ENCODE assay signal across 13 cellular contexts in the genomic region with DNA sequence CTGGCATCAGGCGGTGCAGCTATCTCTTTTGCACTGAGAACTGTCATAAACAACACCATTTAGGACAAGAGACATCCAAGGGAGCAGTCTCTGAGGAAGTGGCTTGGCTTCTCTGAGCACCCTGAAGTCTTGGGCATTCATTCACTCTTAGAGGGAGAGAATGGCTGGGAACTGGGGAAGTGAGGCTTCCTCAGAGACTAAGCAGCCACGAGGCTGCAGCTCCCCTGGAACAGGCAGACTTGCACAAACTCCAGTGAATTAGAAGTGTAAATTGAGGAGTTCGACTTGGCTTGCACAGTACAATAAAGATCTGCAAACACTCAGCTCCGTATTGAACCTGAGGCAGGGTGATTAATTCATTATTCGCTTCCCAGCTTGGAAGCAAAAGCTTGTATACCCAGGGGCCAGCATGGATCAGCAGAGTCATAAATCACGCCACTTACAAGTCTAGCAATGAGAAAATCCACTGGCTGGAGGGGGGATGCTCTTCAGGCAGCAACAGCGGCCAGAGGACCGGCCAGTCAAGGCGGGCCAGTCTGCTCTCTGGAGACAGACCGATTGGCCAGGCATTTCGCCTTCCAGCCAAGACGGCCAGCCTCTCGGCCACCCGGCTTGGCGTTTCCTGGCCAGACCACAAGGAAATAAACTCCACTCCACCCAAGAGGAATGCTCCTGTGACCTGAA.
A peak's percentile ranks its signal among the peaks of the same experiment; 100 is the strongest.
DNase-seq lines count a peak whose midpoint lies in the region; ATAC-seq and TF ChIP-seq lines count a peak whose summit lies in the region.
"Had no signal": no experiment of that assay in that cellular context is flagged by ENCODE, and none has a peak within 500 bp of the region (broad histone marks: within the 10 kb centered on the region; RNA-seq: fewer than 3 reads in every experiment).

No MANE protein-coding gene starts in this region.

- H3K4me1 ChIP-seq in fibroblast of lung (ENCODE audit: control insufficient read depth, extremely low read depth, insufficient read depth, low read length), result no peaks in the 10 kb centered on the region

- H3K79me2 ChIP-seq in fibroblast of lung (ENCODE audit: control insufficient read depth, insufficient read depth, low read length), result no peaks in the 10 kb centered on the region

- no peak for TF ChIP-seq CTCF in fibroblast of lung (conservative IDR thresholded peaks at IDR 0.05 in 1 of 2, IDR thresholded peaks at IDR 0.05 in 1 of 2; ENCODE audit: low read depth in 1 of 2, low read length in 2 of 2)
- no peak for TF ChIP-seq CTCF in nephron progenitor cell (IDR thresholded peaks at IDR 0.05)

- no peak overlapping the region for H3K4me3 ChIP-seq in fibroblast of lung (replicated peaks in 1 of 4; ENCODE audit: control extremely low read depth in 1 of 4, insufficient read depth in 1 of 4, low read depth in 3 of 4, low read length in 4 of 4)
- H3K4me3 ChIP-seq: GM12878 had no signal

- intact Hi-C loops in Right ventricle myocardium inferior (cut with DNase I), result no loop called here
- intact Hi-C loops in cardiac septum (cut with DNase I), result no loop called here

- no peak overlapping the region for H2AFZ ChIP-seq in fibroblast of lung (ENCODE audit: low read length)

- no peaks in the 10 kb centered on the region for H3K9me3 Mint-ChIP-seq in nephron progenitor cell
- H3K9me3 Mint-ChIP-seq: activated naive CD4-positive, alpha-beta T cell treated with anti-CD3 and anti-CD28 coated beads, Interleukin-2, amount 50 U/mL, for 72 hours; stimulated activated effector memory CD8-positive, alpha-beta T cell treated with anti-CD3 and anti-CD28 coated beads, Interleukin-12 subunit alpha, Interleukin-12 subunit beta, amount 100 ng/mL, for 72 hours had no signal

- H3K4me3 Mint-ChIP-seq in nephron progenitor cell, result no peak overlapping the region
- H3K4me3 Mint-ChIP-seq: stimulated activated effector memory CD8-positive, alpha-beta T cell treated with anti-CD3 and anti-CD28 coated beads, Interleukin-12 subunit alpha, Interleukin-12 subunit beta, amount 100 ng/mL, for 72 hours had no signal

- H3K36me3 Mint-ChIP-seq in nephron progenitor cell (ENCODE audit: low read depth), result no peaks in the 10 kb centered on the region
- H3K36me3 Mint-ChIP-seq: activated naive CD4-positive, alpha-beta T cell treated with anti-CD3 and anti-CD28 coated beads, Interleukin-2, amount 50 U/mL, for 72 hours; stimulated activated effector memory CD8-positive, alpha-beta T cell treated with anti-CD3 and anti-CD28 coated beads, Interleukin-12 subunit alpha, Interleukin-12 subunit beta, amount 100 ng/mL, for 72 hours had no signal

- H3K9me3 ChIP-seq in fibroblast of lung (ENCODE audit: control insufficient read depth, insufficient read depth, low read depth, low read length), result no peaks in the 10 kb centered on the region

- DNase-seq in Right ventricle myocardium inferior (ENCODE audit: missing footprints), result peak; percentile 85
- no peak for DNase-seq in cardiac septum (ENCODE audit: low spot score)
- DNase-seq in fibroblast of lung (ENCODE audit: low read depth in 2 of 2), result peak; percentile 85 to 92
- peak; percentile 46 for DNase-seq in nephron progenitor cell
- no peak for DNase-seq in NCI-H510A treated with DMSO at 0.1 percent for 48 hours (lab: John Stamatoyannopoulos, UW)
- no peak for DNase-seq in COLO829 (ENCODE audit: low spot score)
- DNase-seq in Kasumi-1 (lab: John Stamatoyannopoulos, UW), result no peak
- DNase-seq: ACHN, NCI-H774 had no signal

- peaks cover 31% of the 10 kb centered on the region for H3K27me3 Mint-ChIP-seq in nephron progenitor cell (ENCODE audit: low read depth, poor library complexity)

- H3K4me2 ChIP-seq in fibroblast of lung (ENCODE audit: extremely low read depth, insufficient read depth, low read length), result peak overlapping the region; percentile 46

- no peaks in the 10 kb centered on the region for H4K20me1 ChIP-seq in fibroblast of lung (ENCODE audit: control insufficient read depth, extremely low read depth, insufficient read depth, low read length)

- no peaks in the 10 kb centered on the region for H3K27me3 ChIP-seq in fibroblast of lung (ENCODE audit: control insufficient read depth, insufficient read depth, low read length)

- no peak overlapping the region for H3K27ac ChIP-seq in fibroblast of lung (ENCODE audit: insufficient read depth, low read length)

- H3K36me3 ChIP-seq in fibroblast of lung (ENCODE audit: control insufficient read depth, insufficient read depth, low read length), result no peaks in the 10 kb centered on the region

- no peak overlapping the region for H3K9ac ChIP-seq in fibroblast of lung (ENCODE audit: insufficient read depth, low read length)

- no peak overlapping the region for H3K27ac Mint-ChIP-seq in nephron progenitor cell
- H3K27ac Mint-ChIP-seq: activated naive CD4-positive, alpha-beta T cell treated with anti-CD3 and anti-CD28 coated beads, Interleukin-2, amount 50 U/mL, for 72 hours; stimulated activated effector memory CD8-positive, alpha-beta T cell treated with anti-CD3 and anti-CD28 coated beads, Interleukin-12 subunit alpha, Interleukin-12 subunit beta, amount 100 ng/mL, for 72 hours had no signal

- peaks cover 24% of the 10 kb centered on the region for H3K4me1 Mint-ChIP-seq in nephron progenitor cell

- ATAC-seq in Right ventricle myocardium inferior (peak; percentile 95), HG03095 (IDR thresholded peaks at IDR 0.05; ENCODE audit: unreplicated experiment) (no peak)
- ATAC-seq: activated naive CD4-positive, alpha-beta T cell treated with anti-CD3 and anti-CD28 coated beads, Interleukin-2, amount 50 U/mL, for 72 hours; GM12878; stimulated activated effector memory CD8-positive, alpha-beta T cell treated with anti-CD3 and anti-CD28 coated beads, Interleukin-12 subunit alpha, Interleukin-12 subunit beta, amount 100 ng/mL, for 72 hours had no signal

Comparison
In these comparisons a context has a peak if more than half of its experiments do, and no peak if none do; other contexts are left out.
1. DNase-seq: peak in Right ventricle myocardium inferior (single experiment), fibroblast of lung (2 of 2) and nephron progenitor cell (single experiment); none in cardiac septum (single experiment), NCI-H510A treated with DMSO at 0.1 percent for 48 hours (single experiment), COLO829 (single experiment) and Kasumi-1 (0 of 2).